1 cellular context compared by ENCODE assay signal in the genomic region with DNA sequence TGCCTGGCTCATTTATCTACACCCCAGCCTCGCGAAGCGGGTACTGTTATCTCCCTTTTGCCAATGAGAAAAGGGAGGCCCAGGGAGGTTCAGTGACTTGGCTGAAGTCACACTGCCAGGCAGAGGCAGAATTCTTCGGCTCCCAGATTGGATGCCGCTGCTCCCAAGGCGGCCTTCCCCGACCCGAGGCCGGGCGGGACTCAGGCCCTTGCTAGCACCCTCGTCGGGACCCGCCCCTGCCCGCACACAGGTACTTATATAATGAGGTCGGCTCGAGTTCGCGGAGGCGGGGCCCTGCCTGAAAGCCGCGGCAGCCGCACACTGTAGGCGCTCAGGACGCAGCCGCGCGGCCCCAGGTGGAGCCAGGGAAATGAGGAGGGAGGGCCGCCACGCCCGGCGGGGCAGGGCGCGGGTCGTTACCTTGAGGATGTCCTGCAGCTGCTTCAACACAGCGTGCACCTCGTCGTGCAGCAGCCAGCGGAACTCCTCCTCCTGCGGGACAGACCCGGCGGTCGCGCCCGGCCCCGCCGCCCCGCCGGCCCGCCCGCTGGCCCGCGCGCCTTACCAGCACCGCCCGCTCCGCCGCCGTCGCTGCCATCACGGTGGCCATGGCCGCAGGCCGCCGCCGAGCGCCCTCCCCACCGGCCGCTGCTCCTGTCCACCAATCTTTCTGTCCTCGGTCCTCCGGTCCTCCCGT.
TF ChIP-seq lines count a peak whose summit lies in the region.

Gene ROGDI (minus strand): TSS at position 672 of the 697 bp plus-strand sequence. CDS start 62 bp downstream, at position 610.

TF ChIP-seq in HepG2, 621 proteins besides CTCF, POLR2A, EP300 and RAD21 (continued from another document and continues in another):
- TF ChIP-seq ATF6 (CRISPR knock-in tag; conservative IDR thresholded peaks at IDR 0.05) (no peak), ZNF24 (IDR thresholded peaks at IDR 0.05) (no peak), PHF20 (CRISPR knock-in tag; IDR thresholded peaks at IDR 0.05) (no peak), ZNF75D (CRISPR knock-in tag; IDR thresholded peaks at IDR 0.05; ENCODE audit: borderline replicate concordance) (no peak), ATF5 (CRISPR knock-in tag; IDR thresholded peaks at IDR 0.05; ENCODE audit: low read depth) (no peak), DNMT1 (CRISPR knock-in tag; IDR thresholded peaks at IDR 0.05) (peak; percentile 24; the same call in 1 of the 2 replicates), HNRNPUL1 (IDR thresholded peaks at IDR 0.05; ENCODE audit: low read depth, low read length) (no peak), ZNF580 (CRISPR knock-in tag; IDR thresholded peaks at IDR 0.05; ENCODE audit: borderline replicate concordance, low read depth) (no peak), ZNF660 (CRISPR knock-in tag; IDR thresholded peaks at IDR 0.05; ENCODE audit: borderline replicate concordance, low read depth) (no peak), THYN1 (CRISPR knock-in tag; IDR thresholded peaks at IDR 0.05; ENCODE audit: borderline replicate concordance, low read depth) (no peak), IKZF1 (IDR thresholded peaks at IDR 0.05) (no peak), ZNF749 (CRISPR knock-in tag; IDR thresholded peaks at IDR 0.05; ENCODE audit: borderline replicate concordance) (no peak), ZNF350 (CRISPR knock-in tag; IDR thresholded peaks at IDR 0.05; ENCODE audit: borderline replicate concordance, low read depth) (peak; percentile 69; the same call in 1 of the 2 replicates), ZNF740 (CRISPR knock-in tag; IDR thresholded peaks at IDR 0.05) (no peak), MAFK (conservative IDR thresholded peaks at IDR 0.05 in 1 of 2, IDR thresholded peaks at IDR 0.05 in 1 of 2; ENCODE audit: low read length in 2 of 2) (no peak), ETV5 (CRISPR knock-in tag; IDR thresholded peaks at IDR 0.05; ENCODE audit: borderline replicate concordance) (peak; percentile 24; the same call in 1 of the 2 replicates), ZNF234 (CRISPR knock-in tag; conservative IDR thresholded peaks at IDR 0.05) (no peak), NFIC (IDR thresholded peaks at IDR 0.05; ENCODE audit: low read length) (no peak), MXD1 (CRISPR knock-in tag; IDR thresholded peaks at IDR 0.05) (no peak), HCFC1 (IDR thresholded peaks at IDR 0.05; ENCODE audit: low read depth, low read length) (no peak), SETDB1 (CRISPR knock-in tag; IDR thresholded peaks at IDR 0.05; ENCODE audit: borderline replicate concordance) (no peak), ZZZ3 (CRISPR knock-in tag; IDR thresholded peaks at IDR 0.05; ENCODE audit: borderline replicate concordance) (no peak), POLR2AphosphoS5 (IDR thresholded peaks at IDR 0.05; ENCODE audit: low read depth, low read length) (peak; percentile 62; the same call in 1 of the 2 replicates), GABPB1 (CRISPR knock-in tag; IDR thresholded peaks at IDR 0.05) (peak; percentile 43; the same call in 1 of the 2 replicates), NCOA1 (CRISPR knock-in tag; IDR thresholded peaks at IDR 0.05) (no peak), RARA (CRISPR knock-in tag; IDR thresholded peaks at IDR 0.05) (peak; percentile 99), PHB2 (IDR thresholded peaks at IDR 0.05; ENCODE audit: partially characterized antibody) (no peak), AHDC1 (CRISPR knock-in tag; IDR thresholded peaks at IDR 0.05; ENCODE audit: borderline replicate concordance) (0 out of 2 replicates have a peak, but pooled peaks have one; percentile 18), CCAR2 (optimal IDR thresholded peaks at IDR 0.05; ENCODE audit: low read depth, low read length) (no peak), ZNF7 (CRISPR knock-in tag; IDR thresholded peaks at IDR 0.05) (no peak), HNRNPL (IDR thresholded peaks at IDR 0.05; ENCODE audit: low read depth, low read length) (no peak), NBN (conservative IDR thresholded peaks at IDR 0.05) (no peak)
- TF ChIP-seq, protein P1, sequence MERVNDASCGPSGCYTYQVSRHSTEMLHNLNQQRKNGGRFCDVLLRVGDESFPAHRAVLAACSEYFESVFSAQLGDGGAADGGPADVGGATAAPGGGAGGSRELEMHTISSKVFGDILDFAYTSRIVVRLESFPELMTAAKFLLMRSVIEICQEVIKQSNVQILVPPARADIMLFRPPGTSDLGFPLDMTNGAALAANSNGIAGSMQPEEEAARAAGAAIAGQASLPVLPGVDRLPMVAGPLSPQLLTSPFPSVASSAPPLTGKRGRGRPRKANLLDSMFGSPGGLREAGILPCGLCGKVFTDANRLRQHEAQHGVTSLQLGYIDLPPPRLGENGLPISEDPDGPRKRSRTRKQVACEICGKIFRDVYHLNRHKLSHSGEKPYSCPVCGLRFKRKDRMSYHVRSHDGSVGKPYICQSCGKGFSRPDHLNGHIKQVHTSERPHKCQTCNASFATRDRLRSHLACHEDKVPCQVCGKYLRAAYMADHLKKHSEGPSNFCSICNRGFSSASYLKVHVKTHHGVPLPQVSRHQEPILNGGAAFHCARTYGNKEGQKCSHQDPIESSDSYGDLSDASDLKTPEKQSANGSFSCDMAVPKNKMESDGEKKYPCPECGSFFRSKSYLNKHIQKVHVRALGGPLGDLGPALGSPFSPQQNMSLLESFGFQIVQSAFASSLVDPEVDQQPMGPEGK (CRISPR knock-in tag; IDR thresholded peaks at IDR 0.05): 0 out of 2 replicates have a peak, but pooled peaks have one; percentile 20
- TF ChIP-seq, protein P2, sequence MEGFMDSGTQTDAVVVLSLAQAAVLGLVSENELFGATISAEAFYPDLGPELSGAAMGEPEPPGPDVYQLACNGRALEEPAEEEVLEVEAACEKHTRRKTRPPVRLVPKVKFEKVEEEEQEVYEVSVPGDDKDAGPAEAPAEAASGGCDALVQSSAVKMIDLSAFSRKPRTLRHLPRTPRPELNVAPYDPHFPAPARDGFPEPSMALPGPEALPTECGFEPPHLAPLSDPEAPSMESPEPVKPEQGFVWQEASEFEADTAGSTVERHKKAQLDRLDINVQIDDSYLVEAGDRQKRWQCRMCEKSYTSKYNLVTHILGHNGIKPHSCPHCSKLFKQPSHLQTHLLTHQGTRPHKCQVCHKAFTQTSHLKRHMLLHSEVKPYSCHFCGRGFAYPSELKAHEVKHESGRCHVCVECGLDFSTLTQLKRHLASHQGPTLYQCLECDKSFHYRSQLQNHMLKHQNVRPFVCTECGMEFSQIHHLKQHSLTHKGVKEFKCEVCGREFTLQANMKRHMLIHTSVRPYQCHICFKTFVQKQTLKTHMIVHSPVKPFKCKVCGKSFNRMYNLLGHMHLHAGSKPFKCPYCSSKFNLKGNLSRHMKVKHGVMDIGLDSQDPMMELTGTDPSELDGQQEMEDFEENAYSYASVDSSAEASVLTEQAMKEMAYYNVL (CRISPR knock-in tag; IDR thresholded peaks at IDR 0.05; ENCODE audit: borderline replicate concordance): no peak
- TF ChIP-seq, protein P3, sequence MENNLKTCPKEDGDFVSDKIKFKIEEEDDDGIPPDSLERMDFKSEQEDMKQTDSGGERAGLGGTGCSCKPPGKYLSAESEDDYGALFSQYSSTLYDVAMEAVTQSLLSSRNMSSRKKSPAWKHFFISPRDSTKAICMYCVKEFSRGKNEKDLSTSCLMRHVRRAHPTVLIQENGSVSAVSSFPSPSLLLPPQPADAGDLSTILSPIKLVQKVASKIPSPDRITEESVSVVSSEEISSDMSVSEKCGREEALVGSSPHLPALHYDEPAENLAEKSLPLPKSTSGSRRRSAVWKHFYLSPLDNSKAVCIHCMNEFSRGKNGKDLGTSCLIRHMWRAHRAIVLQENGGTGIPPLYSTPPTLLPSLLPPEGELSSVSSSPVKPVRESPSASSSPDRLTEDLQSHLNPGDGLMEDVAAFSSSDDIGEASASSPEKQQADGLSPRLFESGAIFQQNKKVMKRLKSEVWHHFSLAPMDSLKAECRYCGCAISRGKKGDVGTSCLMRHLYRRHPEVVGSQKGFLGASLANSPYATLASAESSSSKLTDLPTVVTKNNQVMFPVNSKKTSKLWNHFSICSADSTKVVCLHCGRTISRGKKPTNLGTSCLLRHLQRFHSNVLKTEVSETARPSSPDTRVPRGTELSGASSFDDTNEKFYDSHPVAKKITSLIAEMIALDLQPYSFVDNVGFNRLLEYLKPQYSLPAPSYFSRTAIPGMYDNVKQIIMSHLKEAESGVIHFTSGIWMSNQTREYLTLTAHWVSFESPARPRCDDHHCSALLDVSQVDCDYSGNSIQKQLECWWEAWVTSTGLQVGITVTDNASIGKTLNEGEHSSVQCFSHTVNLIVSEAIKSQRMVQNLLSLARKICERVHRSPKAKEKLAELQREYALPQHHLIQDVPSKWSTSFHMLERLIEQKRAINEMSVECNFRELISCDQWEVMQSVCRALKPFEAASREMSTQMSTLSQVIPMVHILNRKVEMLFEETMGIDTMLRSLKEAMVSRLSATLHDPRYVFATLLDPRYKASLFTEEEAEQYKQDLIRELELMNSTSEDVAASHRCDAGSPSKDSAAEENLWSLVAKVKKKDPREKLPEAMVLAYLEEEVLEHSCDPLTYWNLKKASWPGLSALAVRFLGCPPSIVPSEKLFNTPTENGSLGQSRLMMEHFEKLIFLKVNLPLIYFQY (CRISPR knock-in tag; IDR thresholded peaks at IDR 0.05; ENCODE audit: borderline replicate concordance): no peak
